13 cellular contexts compared by ENCODE assay signal in the genomic region with DNA sequence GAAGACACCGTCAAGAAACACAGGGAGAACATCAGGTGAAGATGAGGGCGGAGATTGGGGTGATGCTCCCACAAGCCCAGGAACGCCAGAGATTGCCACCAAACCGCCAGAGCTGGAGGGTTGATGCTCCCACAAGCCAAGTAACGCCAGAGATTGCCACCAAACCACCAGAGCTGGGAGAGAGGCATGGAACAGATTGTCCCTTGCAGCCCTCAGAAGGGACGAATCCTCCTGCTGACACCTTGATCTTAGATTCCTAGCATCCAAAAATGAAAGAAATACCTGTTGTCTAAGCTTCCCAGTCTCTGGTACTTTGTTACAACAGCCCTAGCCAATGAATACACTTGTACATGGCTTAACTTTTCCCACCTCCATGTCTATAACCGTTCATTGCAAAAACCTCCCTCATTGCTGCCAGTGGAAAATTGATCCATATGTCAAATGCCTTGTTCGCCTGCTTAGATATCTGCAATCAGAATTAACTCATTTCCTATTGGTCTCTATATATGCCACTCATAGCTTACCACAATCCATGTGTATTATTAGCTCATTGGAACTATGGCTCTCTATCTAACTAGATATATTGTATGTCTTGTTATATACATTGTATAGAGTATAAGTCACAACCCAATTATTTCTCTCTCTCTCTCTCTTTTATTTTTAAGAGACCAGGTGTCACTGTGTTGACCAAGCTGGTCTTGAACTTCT.
A peak's percentile ranks its signal among the peaks of the same experiment; 100 is the strongest.
DNase-seq lines count a peak whose midpoint lies in the region; ATAC-seq and TF ChIP-seq lines count a peak whose summit lies in the region.
"Had no signal": no experiment of that assay in that cellular context is flagged by ENCODE, and none has a peak within 500 bp of the region (broad histone marks: within the 10 kb centered on the region; RNA-seq: fewer than 3 reads in every experiment).

No MANE protein-coding gene starts in this region.

- H3K27ac Mint-ChIP-seq in stimulated activated naive CD8-positive, alpha-beta T cell treated with anti-CD3 and anti-CD28 coated beads, Interleukin-15, Interleukin-2, amounts not matched to agents 100 ng/mL and 50 ng/mL, for 24 hours, result peak overlapping the region; percentile 43
- H3K27ac Mint-ChIP-seq in activated CD4-positive, alpha-beta memory T cell treated with anti-CD3 and anti-CD28 coated beads for 36 hours, result peak overlapping the region; percentile 82
- no peak overlapping the region for H3K27ac Mint-ChIP-seq in memory B cell

- no peak for TF ChIP-seq CTCF in left ventricle myocardium inferior (IDR thresholded peaks at IDR 0.05; ENCODE audit: borderline replicate concordance)
- no peak for TF ChIP-seq CTCF in foreskin keratinocyte (conservative IDR thresholded peaks at IDR 0.05)

- H3K4me1 Mint-ChIP-seq in stimulated activated naive CD8-positive, alpha-beta T cell treated with anti-CD3 and anti-CD28 coated beads, Interleukin-15, Interleukin-2, amounts not matched to agents 100 ng/mL and 50 ng/mL, for 24 hours (ENCODE audit: low read depth), result peaks cover 67% of the 10 kb centered on the region
- peaks cover 37% of the 10 kb centered on the region for H3K4me1 Mint-ChIP-seq in activated CD4-positive, alpha-beta memory T cell treated with anti-CD3 and anti-CD28 coated beads for 36 hours (ENCODE audit: low read depth)
- peaks cover 18% of the 10 kb centered on the region for H3K4me1 Mint-ChIP-seq in memory B cell

- H3K27ac ChIP-seq in left ventricle myocardium inferior (replicated peaks) (no peak overlapping the region), foreskin keratinocyte (no peak overlapping the region)
- H3K27ac ChIP-seq: BLaER1 had no signal

- no peaks in the 10 kb centered on the region for H3K27me3 Mint-ChIP-seq in stimulated activated naive CD8-positive, alpha-beta T cell treated with anti-CD3 and anti-CD28 coated beads, Interleukin-15, Interleukin-2, amounts not matched to agents 100 ng/mL and 50 ng/mL, for 24 hours
- peaks cover 2% of the 10 kb centered on the region for H3K27me3 Mint-ChIP-seq in activated CD4-positive, alpha-beta memory T cell treated with anti-CD3 and anti-CD28 coated beads for 36 hours
- no peaks in the 10 kb centered on the region for H3K27me3 Mint-ChIP-seq in memory B cell

- peaks cover 5% of the 10 kb centered on the region for H3K36me3 Mint-ChIP-seq in stimulated activated naive CD8-positive, alpha-beta T cell treated with anti-CD3 and anti-CD28 coated beads, Interleukin-15, Interleukin-2, amounts not matched to agents 100 ng/mL and 50 ng/mL, for 24 hours (ENCODE audit: low read depth)
- peaks cover 3% of the 10 kb centered on the region for H3K36me3 Mint-ChIP-seq in activated CD4-positive, alpha-beta memory T cell treated with anti-CD3 and anti-CD28 coated beads for 36 hours
- H3K36me3 Mint-ChIP-seq in memory B cell, result peaks cover 5% of the 10 kb centered on the region

- peaks cover 7% of the 10 kb centered on the region for H3K9me3 Mint-ChIP-seq in stimulated activated naive CD8-positive, alpha-beta T cell treated with anti-CD3 and anti-CD28 coated beads, Interleukin-15, Interleukin-2, amounts not matched to agents 100 ng/mL and 50 ng/mL, for 24 hours
- H3K9me3 Mint-ChIP-seq in activated CD4-positive, alpha-beta memory T cell treated with anti-CD3 and anti-CD28 coated beads for 36 hours, result peaks cover 6% of the 10 kb centered on the region
- peaks cover 5% of the 10 kb centered on the region for H3K9me3 Mint-ChIP-seq in memory B cell

- no peaks in the 10 kb centered on the region for H3K36me3 ChIP-seq in left ventricle myocardium inferior
- H3K36me3 ChIP-seq: BLaER1 had no signal

- no peak for DNase-seq in stimulated activated naive CD8-positive, alpha-beta T cell treated with anti-CD3 and anti-CD28 coated beads, Interleukin-15, Interleukin-2, amounts not matched to agents 100 U/mL and 50 U/mL, for 24 hours
- DNase-seq in activated CD4-positive, alpha-beta memory T cell treated with anti-CD3 and anti-CD28 coated beads for 36 hours, result no peak
- no peak for DNase-seq in memory B cell (ENCODE audit: low spot score in 2 of 2)
- no peak for DNase-seq in NCI-H510A treated with DMSO at 0.1 percent for 48 hours (lab: John Stamatoyannopoulos, UW)
- no peak for DNase-seq in left ventricle myocardium inferior
- DNase-seq in NCI-H187 treated with DMSO at 0.1 percent for 48 hours (lab: John Stamatoyannopoulos, UW), result no peak
- no peak for DNase-seq in foreskin keratinocyte
- DNase-seq: activated CD4-positive, alpha-beta T cell treated with anti-CD3 and anti-CD28 coated beads for 4 hours; occipital lobe; SHP77 treated with DMSO at 0.1 percent for 48 hours; stimulated activated CD4-positive, alpha-beta T cell treated with anti-CD3 and anti-CD28 coated beads, Interleukin-4, amount 100 ng/mL, for 1 hour had no signal

- no peak overlapping the region for H3K4me3 ChIP-seq in left ventricle myocardium inferior
- H3K4me3 ChIP-seq: BLaER1 had no signal

- CTCF ChIA-PET in activated CD4-positive, alpha-beta memory T cell treated with anti-CD3 and anti-CD28 coated beads for 36 hours (lab: Charles Lee), result interaction anchor here (1.2 kb wide), 1 partner anchor 25 kb away, joined by 5 read pairs; no protein-coding TSS in a partner anchor

- H3K4me1 ChIP-seq in left ventricle myocardium inferior (peaks cover 15% of the 10 kb centered on the region), foreskin keratinocyte (peaks cover 12% of the 10 kb centered on the region)

- H3K4me3 Mint-ChIP-seq in stimulated activated naive CD8-positive, alpha-beta T cell treated with anti-CD3 and anti-CD28 coated beads, Interleukin-15, Interleukin-2, amounts not matched to agents 100 ng/mL and 50 ng/mL, for 24 hours, result peak overlapping the region; percentile 65
- peak overlapping the region; percentile 51 for H3K4me3 Mint-ChIP-seq in activated CD4-positive, alpha-beta memory T cell treated with anti-CD3 and anti-CD28 coated beads for 36 hours
- H3K4me3 Mint-ChIP-seq in memory B cell, result peak overlapping the region; percentile 55

- H3K27me3 ChIP-seq in left ventricle myocardium inferior (ENCODE audit: low read depth) (no peaks in the 10 kb centered on the region), foreskin keratinocyte (no peaks in the 10 kb centered on the region)
- H3K27me3 ChIP-seq: BLaER1 had no signal

- peaks cover 22% of the 10 kb centered on the region for H3K9me3 ChIP-seq in left ventricle myocardium inferior (replicated peaks)
- H3K9me3 ChIP-seq: BLaER1 had no signal

- no peak for ATAC-seq in stimulated activated naive CD8-positive, alpha-beta T cell treated with anti-CD3 and anti-CD28 coated beads, Interleukin-15, Interleukin-2, amounts not matched to agents 100 U/mL and 50 U/mL, for 24 hours
- ATAC-seq in memory B cell (ENCODE audit: low read depth) (no peak), foreskin keratinocyte (no peak)

- POLR2A ChIA-PET in activated CD4-positive, alpha-beta memory T cell treated with anti-CD3 and anti-CD28 coated beads for 36 hours (lab: Charles Lee), result no interaction called here

- intact Hi-C loops in activated CD4-positive, alpha-beta memory T cell treated with anti-CD3 and anti-CD28 coated beads for 36 hours (cut with micrococcal nuclease), result no loop called here
- intact Hi-C loops in left ventricle myocardium inferior (cut with micrococcal nuclease), result no loop called here
